Comparison of ENCODE assay signal across 8 cellular contexts in the genomic region with DNA sequence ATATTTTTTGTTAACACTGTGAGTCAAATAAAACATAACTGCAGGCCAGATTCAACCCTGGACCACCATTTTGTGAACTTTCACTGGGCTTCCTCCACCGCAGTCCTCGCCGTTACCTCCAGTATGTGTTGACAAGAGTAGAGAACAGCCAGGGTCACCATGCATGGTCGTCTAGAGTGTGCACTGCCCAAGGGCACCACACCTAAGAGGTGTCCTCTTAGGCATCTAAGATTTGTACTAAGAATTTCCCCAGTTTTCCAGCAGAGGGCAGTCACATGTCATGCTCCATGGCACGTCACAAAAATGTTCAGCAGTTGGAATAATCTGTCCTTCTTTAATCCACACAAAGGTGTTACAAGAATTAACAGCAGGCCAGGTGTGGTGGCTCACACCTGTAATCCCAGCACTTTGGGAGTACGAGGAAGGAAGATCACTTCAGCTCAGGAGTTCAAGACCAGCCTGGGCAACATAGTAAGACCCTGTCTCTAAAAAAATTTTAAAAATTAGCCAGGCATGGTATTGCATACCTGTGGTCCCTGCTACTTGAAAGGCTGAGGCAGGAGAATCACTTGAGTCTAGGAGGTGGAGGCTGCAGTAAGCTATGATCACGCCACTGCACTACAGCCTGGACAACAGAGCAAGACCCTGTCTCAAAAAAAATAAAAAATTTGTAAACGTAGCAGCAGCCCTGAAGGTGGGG.
DNase-seq lines count a peak whose midpoint lies in the region; ATAC-seq and TF ChIP-seq lines count a peak whose summit lies in the region.

No MANE protein-coding gene starts in this region.

- H3K4me1 ChIP-seq in SK-N-SH (ENCODE audit: control insufficient read depth in 1 of 2, insufficient read depth in 2 of 2, low read depth in 1 of 2, low read length in 1 of 2) (no peaks in the 10 kb centered on the region), sigmoid colon (peaks cover 0 to 16% (median 10%) of the 10 kb centered on the region in 4 donors)

- TF ChIP-seq RAD21 in SK-N-SH (IDR thresholded peaks at IDR 0.05; ENCODE audit: low read length) = peak; percentile 95

- no peak overlapping the region for H3K4me3 ChIP-seq in SK-N-SH (ENCODE audit: low read depth in 2 of 2, low read length in 1 of 2)
- no peak overlapping the region for H3K4me3 ChIP-seq in sigmoid colon

- no peak for TF ChIP-seq POLR2A in sigmoid colon (IDR thresholded peaks at IDR 0.05)

- 29% methylated on average over 8 of the region's 8 CpGs for WGBS in SK-N-SH (ENCODE audit: low lambda C conversion rate)
- WGBS in sigmoid colon, 2 donors = 34 to 53% methylated on average over 8 of the region's 8 CpGs

- no peaks in the 10 kb centered on the region for H3K79me2 ChIP-seq in SK-N-SH (ENCODE audit: insufficient read depth)

- H3K9me3 ChIP-seq in SK-N-SH (no peaks in the 10 kb centered on the region), sigmoid colon (no peaks in the 10 kb centered on the region)

- peaks cover 2% of the 10 kb centered on the region for H3K27me3 Mint-ChIP-seq in activated naive CD8-positive, alpha-beta T cell treated with anti-CD3 and anti-CD28 coated beads, Interleukin-2, amount 10 ng/mL, durations not matched to agents 7 days and 5 days

- H3K4me2 ChIP-seq in SK-N-SH = no peak overlapping the region

- TF ChIP-seq EP300 in SK-N-SH (IDR thresholded peaks at IDR 0.05; ENCODE audit: borderline replicate concordance in 1 of 2, low read depth in 1 of 2, low read length in 1 of 2) (no peak), sigmoid colon (IDR thresholded peaks at IDR 0.05) (no peak)

- no peak overlapping the region for H2AFZ ChIP-seq in SK-N-SH (ENCODE audit: low read depth)

- no peaks in the 10 kb centered on the region for H3F3A ChIP-seq in SK-N-SH (replicated peaks; ENCODE audit: insufficient read depth)

- H3K9ac ChIP-seq in SK-N-SH = no peak overlapping the region

- POLR2A ChIA-PET in SK-N-SH (lab: Yijun Ruan, JAX) = no interaction called here
- POLR2A ChIA-PET in activated naive CD8-positive, alpha-beta T cell treated with anti-CD3 and anti-CD28 coated beads, Interleukin-2, amount 10 ng/mL, durations not matched to agents 7 days and 5 days (lab: Charles Lee) = no interaction called here

- H3K27ac ChIP-seq in SK-N-SH (ENCODE audit: low read depth in 2 of 2, low read length in 1 of 2) (no peak overlapping the region), sigmoid colon (no peak overlapping the region)

- peaks cover 10% of the 10 kb centered on the region for H3K4me1 Mint-ChIP-seq in activated naive CD8-positive, alpha-beta T cell treated with anti-CD3 and anti-CD28 coated beads, Interleukin-2, amount 10 ng/mL, durations not matched to agents 7 days and 5 days

- no peak overlapping the region for H3K27ac Mint-ChIP-seq in activated naive CD8-positive, alpha-beta T cell treated with anti-CD3 and anti-CD28 coated beads, Interleukin-2, amount 10 ng/mL, durations not matched to agents 7 days and 5 days

- no peak overlapping the region for H3K4me3 Mint-ChIP-seq in activated naive CD8-positive, alpha-beta T cell treated with anti-CD3 and anti-CD28 coated beads, Interleukin-2, amount 10 ng/mL, durations not matched to agents 7 days and 5 days

- H3K9me2 ChIP-seq in SK-N-SH = no peaks in the 10 kb centered on the region

- no peaks in the 10 kb centered on the region for H3K36me3 Mint-ChIP-seq in activated naive CD8-positive, alpha-beta T cell treated with anti-CD3 and anti-CD28 coated beads, Interleukin-2, amount 10 ng/mL, durations not matched to agents 7 days and 5 days

- no peaks in the 10 kb centered on the region for H3K27me3 ChIP-seq in SK-N-SH (ENCODE audit: insufficient read depth)
- no peaks in the 10 kb centered on the region for H3K27me3 ChIP-seq in sigmoid colon

- TF ChIP-seq CTCF in SK-N-SH (IDR thresholded peaks at IDR 0.05) = peak; percentile 93
- TF ChIP-seq CTCF in sigmoid colon (IDR thresholded peaks at IDR 0.05) = peak; percentile 65 to 76 (median 72)

- no peaks in the 10 kb centered on the region for H3K9me3 Mint-ChIP-seq in activated naive CD8-positive, alpha-beta T cell treated with anti-CD3 and anti-CD28 coated beads, Interleukin-2, amount 10 ng/mL, durations not matched to agents 7 days and 5 days

- DNase-seq in COR-L47 (lab: John Stamatoyannopoulos, UW) (peak; percentile 34), M059J (ENCODE audit: low read depth) (peak; percentile 71), SK-N-SH (peak; percentile 77), left cardiac atrium (no peak), sigmoid colon (peak; percentile 71), hippocampal formation (lab: John Stamatoyannopoulos, UW) (no peak)
- DNase-seq in activated naive CD8-positive, alpha-beta T cell treated with anti-CD3 and anti-CD28 coated beads, Interleukin-2, amount 10 ng/mL, durations not matched to agents 7 days and 5 days = peak; percentile 41

- H3K36me3 ChIP-seq in SK-N-SH (replicated peaks in 1 of 2; ENCODE audit: control insufficient read depth in 1 of 2, insufficient read depth in 2 of 2, low read length in 1 of 2) = no peaks in the 10 kb centered on the region
- H3K36me3 ChIP-seq in sigmoid colon = no peaks in the 10 kb centered on the region

- CTCF ChIA-PET in SK-N-SH (lab: Yijun Ruan, JAX) = interaction anchor here (0.7 to 8.0 kb wide), 11 partner anchors 9 to 219 kb away, joined by 3 to 44 read pairs (median 3); no protein-coding TSS in a partner anchor

- no peaks in the 10 kb centered on the region for H4K20me1 ChIP-seq in SK-N-SH (ENCODE audit: insufficient read depth)

- ATAC-seq in GM21381 (IDR thresholded peaks at IDR 0.05; ENCODE audit: unreplicated experiment) (peak; percentile 65), left cardiac atrium (peak; percentile 58 to 64)
- ATAC-seq in activated naive CD8-positive, alpha-beta T cell treated with anti-CD3 and anti-CD28 coated beads, Interleukin-2, amount 10 ng/mL, durations not matched to agents 7 days and 5 days (ENCODE audit: low read depth) = peak; percentile 68

- intact Hi-C loops in left cardiac atrium (cut with DNase I) (no loop called here), sigmoid colon (cut with DNase I) (loop anchor here (1.0 kb wide), 1 partner anchor 20 kb away; no protein-coding TSS in a partner anchor)

TF ChIP-seq in SK-N-SH, 30 proteins besides CTCF, POLR2A, EP300 and RAD21:
- TF ChIP-seq SMC3 (IDR thresholded peaks at IDR 0.05; ENCODE audit: low read depth, low read length) (peak; percentile 86), CHD2 (IDR thresholded peaks at IDR 0.05; ENCODE audit: low read length, partially characterized antibody) (no peak), EZH2phosphoT487 (IDR thresholded peaks at IDR 0.05; ENCODE audit: borderline replicate concordance, low read depth) (no peak), USF1 (IDR thresholded peaks at IDR 0.05; ENCODE audit: borderline replicate concordance, low read depth) (no peak), MEF2A (IDR thresholded peaks at IDR 0.05; ENCODE audit: borderline replicate concordance, low read depth) (no peak), RXRA (IDR thresholded peaks at IDR 0.05; ENCODE audit: borderline replicate concordance, low read depth) (no peak)

Comparison
In these comparisons a context has a peak if more than half of its experiments do, and no peak if none do; other contexts are left out.
1. DNase-seq: peak in COR-L47 (single experiment), M059J (single experiment), SK-N-SH (single experiment), activated naive CD8-positive, alpha-beta T cell treated with anti-CD3 and anti-CD28 coated beads, Interleukin-2, amount 10 ng/mL, durations not matched to agents 7 days and 5 days (single experiment) and sigmoid colon (single experiment); none in left cardiac atrium (single experiment) and hippocampal formation (0 of 2).
2. Peak in every context shown above with its lines, with median percentiles within 50 percentile points of each other: ATAC-seq.